ENCODE assay signal across 1 cellular context in the genomic region with DNA sequence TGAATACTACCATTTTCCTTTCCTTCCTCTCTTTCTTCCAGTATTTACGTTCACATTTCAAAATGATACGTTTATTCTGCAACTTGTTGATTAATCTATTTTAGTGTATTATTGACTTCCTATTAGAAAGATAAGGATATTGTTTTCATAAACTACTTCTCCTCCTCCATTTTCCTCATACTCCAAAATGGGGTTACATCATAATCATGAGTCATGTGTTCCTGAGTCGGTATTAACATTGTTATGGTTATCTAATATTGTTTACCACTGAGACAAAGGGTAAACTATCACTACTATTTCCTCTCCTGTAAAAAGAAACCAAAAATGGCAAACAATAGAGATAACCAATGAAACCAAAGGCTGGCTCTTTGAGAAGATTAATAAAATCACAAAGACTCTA.
TF ChIP-seq lines count a peak whose summit lies in the region.

No MANE protein-coding gene starts in this region.

TF ChIP-seq in K562, 482 proteins besides CTCF, POLR2A, EP300 and RAD21 (continued from another document):
- TF ChIP-seq, protein P1, sequence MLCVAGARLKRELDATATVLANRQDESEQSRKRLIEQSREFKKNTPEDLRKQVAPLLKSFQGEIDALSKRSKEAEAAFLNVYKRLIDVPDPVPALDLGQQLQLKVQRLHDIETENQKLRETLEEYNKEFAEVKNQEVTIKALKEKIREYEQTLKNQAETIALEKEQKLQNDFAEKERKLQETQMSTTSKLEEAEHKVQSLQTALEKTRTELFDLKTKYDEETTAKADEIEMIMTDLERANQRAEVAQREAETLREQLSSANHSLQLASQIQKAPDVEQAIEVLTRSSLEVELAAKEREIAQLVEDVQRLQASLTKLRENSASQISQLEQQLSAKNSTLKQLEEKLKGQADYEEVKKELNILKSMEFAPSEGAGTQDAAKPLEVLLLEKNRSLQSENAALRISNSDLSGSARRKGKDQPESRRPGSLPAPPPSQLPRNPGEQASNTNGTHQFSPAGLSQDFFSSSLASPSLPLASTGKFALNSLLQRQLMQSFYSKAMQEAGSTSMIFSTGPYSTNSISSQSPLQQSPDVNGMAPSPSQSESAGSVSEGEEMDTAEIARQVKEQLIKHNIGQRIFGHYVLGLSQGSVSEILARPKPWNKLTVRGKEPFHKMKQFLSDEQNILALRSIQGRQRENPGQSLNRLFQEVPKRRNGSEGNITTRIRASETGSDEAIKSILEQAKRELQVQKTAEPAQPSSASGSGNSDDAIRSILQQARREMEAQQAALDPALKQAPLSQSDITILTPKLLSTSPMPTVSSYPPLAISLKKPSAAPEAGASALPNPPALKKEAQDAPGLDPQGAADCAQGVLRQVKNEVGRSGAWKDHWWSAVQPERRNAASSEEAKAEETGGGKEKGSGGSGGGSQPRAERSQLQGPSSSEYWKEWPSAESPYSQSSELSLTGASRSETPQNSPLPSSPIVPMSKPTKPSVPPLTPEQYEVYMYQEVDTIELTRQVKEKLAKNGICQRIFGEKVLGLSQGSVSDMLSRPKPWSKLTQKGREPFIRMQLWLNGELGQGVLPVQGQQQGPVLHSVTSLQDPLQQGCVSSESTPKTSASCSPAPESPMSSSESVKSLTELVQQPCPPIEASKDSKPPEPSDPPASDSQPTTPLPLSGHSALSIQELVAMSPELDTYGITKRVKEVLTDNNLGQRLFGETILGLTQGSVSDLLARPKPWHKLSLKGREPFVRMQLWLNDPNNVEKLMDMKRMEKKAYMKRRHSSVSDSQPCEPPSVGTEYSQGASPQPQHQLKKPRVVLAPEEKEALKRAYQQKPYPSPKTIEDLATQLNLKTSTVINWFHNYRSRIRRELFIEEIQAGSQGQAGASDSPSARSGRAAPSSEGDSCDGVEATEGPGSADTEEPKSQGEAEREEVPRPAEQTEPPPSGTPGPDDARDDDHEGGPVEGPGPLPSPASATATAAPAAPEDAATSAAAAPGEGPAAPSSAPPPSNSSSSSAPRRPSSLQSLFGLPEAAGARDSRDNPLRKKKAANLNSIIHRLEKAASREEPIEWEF (CRISPR knock-in tag; IDR thresholded peaks at IDR 0.05): 0 out of 2 replicates have a peak, but pooled peaks have one; percentile 54
- TF ChIP-seq FOXJ2 (tag; IDR thresholded peaks at IDR 0.05) (peak; percentile 75), SOX6 (IDR thresholded peaks at IDR 0.05) (peak; percentile 88), CEBPG (CRISPR knock-in tag; IDR thresholded peaks at IDR 0.05) (no peak), CEBPG (tag; conservative IDR thresholded peaks at IDR 0.05 in 1 of 2, IDR thresholded peaks at IDR 0.05 in 1 of 2) (peak; percentile 44 to 84), CAMTA2 (CRISPR knock-in tag; conservative IDR thresholded peaks at IDR 0.05) (no peak), JUND (IDR thresholded peaks at IDR 0.05; ENCODE audit: borderline replicate concordance, low read depth, low read length) (peak; percentile 55), JUND (tag; IDR thresholded peaks at IDR 0.05; ENCODE audit: borderline replicate concordance, low read depth, low read length) (peak; percentile 77), PHB2 (IDR thresholded peaks at IDR 0.05; ENCODE audit: low read depth) (no peak), CEBPB (tag; IDR thresholded peaks at IDR 0.05) (peak; percentile 62), ZNF75A (CRISPR knock-in tag; IDR thresholded peaks at IDR 0.05) (no peak), ZBTB8A (IDR thresholded peaks at IDR 0.05; ENCODE audit: partially characterized antibody) (no peak), MAFG (tag; conservative IDR thresholded peaks at IDR 0.05) (0 out of 2 replicates have a peak, but pooled peaks have one; percentile 7), NBN (IDR thresholded peaks at IDR 0.05; ENCODE audit: low read depth) (no peak), ARID1B (IDR thresholded peaks at IDR 0.05) (peak; percentile 26; the same call in 1 of the 2 replicates), SRSF7 (optimal IDR thresholded peaks at IDR 0.05; ENCODE audit: low read depth, low read length) (no peak), C11orf30 (IDR thresholded peaks at IDR 0.05; ENCODE audit: low read depth) (peak; percentile 15; the same call in 1 of the 2 replicates), MAFF (IDR thresholded peaks at IDR 0.05; ENCODE audit: low read length) (peak; percentile 17; the same call in 1 of the 2 replicates), FOSL1 (tag; conservative IDR thresholded peaks at IDR 0.05) (peak; percentile 88)
- TF ChIP-seq, protein P2, sequence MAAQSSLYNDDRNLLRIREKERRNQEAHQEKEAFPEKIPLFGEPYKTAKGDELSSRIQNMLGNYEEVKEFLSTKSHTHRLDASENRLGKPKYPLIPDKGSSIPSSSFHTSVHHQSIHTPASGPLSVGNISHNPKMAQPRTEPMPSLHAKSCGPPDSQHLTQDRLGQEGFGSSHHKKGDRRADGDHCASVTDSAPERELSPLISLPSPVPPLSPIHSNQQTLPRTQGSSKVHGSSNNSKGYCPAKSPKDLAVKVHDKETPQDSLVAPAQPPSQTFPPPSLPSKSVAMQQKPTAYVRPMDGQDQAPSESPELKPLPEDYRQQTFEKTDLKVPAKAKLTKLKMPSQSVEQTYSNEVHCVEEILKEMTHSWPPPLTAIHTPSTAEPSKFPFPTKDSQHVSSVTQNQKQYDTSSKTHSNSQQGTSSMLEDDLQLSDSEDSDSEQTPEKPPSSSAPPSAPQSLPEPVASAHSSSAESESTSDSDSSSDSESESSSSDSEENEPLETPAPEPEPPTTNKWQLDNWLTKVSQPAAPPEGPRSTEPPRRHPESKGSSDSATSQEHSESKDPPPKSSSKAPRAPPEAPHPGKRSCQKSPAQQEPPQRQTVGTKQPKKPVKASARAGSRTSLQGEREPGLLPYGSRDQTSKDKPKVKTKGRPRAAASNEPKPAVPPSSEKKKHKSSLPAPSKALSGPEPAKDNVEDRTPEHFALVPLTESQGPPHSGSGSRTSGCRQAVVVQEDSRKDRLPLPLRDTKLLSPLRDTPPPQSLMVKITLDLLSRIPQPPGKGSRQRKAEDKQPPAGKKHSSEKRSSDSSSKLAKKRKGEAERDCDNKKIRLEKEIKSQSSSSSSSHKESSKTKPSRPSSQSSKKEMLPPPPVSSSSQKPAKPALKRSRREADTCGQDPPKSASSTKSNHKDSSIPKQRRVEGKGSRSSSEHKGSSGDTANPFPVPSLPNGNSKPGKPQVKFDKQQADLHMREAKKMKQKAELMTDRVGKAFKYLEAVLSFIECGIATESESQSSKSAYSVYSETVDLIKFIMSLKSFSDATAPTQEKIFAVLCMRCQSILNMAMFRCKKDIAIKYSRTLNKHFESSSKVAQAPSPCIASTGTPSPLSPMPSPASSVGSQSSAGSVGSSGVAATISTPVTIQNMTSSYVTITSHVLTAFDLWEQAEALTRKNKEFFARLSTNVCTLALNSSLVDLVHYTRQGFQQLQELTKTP (IDR thresholded peaks at IDR 0.05; ENCODE audit: low read depth in 1 of 2, partially characterized antibody in 2 of 2): peak in 1 of 2 experiments; percentile 21
- TF ChIP-seq, protein P3, sequence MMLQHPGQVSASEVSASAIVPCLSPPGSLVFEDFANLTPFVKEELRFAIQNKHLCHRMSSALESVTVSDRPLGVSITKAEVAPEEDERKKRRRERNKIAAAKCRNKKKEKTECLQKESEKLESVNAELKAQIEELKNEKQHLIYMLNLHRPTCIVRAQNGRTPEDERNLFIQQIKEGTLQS (IDR thresholded peaks at IDR 0.05): peak; percentile 90
- TF ChIP-seq, protein P3 (CRISPR knock-in tag; conservative IDR thresholded peaks at IDR 0.05): no peak
